ENCODE assay signal across 3 cellular contexts in genomic region chr5:175279506-175279905, GRCh38.
"Had no signal": no experiment of that assay in that cellular context is flagged by ENCODE, and none has a peak within 500 bp of the region (broad histone marks: within the 10 kb centered on the region; RNA-seq: fewer than 3 reads in every experiment).

No MANE protein-coding gene starts in this region.

- DNase-seq: GDM1, GF-D8 had no signal

- H3K4me3 ChIP-seq: GM12878 had no signal
